8 cellular contexts compared by ENCODE assay signal in genomic region chr6:42783177-42783875, GRCh38. TPM values are rescaled to one million over a fixed set of nuclear protein-coding genes. Genes with fewer than 3 reads are reported as not detected.
DNase-seq lines count a peak whose midpoint lies in the region; ATAC-seq, FAIRE-seq and TF ChIP-seq lines count a peak whose summit lies in the region.

No MANE protein-coding gene starts in this region.

- H3K9me3 Mint-ChIP-seq in neural progenitor cell = no peaks in the 10 kb centered on the region

- H3K4me2 ChIP-seq in neural progenitor cell = peak overlapping the region; percentile 91

- no peaks in the 10 kb centered on the region for H3K9me3 ChIP-seq in neural progenitor cell (ENCODE audit: low read depth)
- H3K9me3 ChIP-seq in stomach smooth muscle (ENCODE audit: control insufficient read depth in 2 of 2, low read length in 2 of 2) = no peaks in the 10 kb centered on the region

- H3K9ac ChIP-seq in neural progenitor cell (peak overlapping the region; percentile 93), stomach smooth muscle (ENCODE audit: low read length in 2 of 2) (peak overlapping the region; percentile 92 to 100)

- DNase-seq in HTR-8/SVneo (ENCODE audit: insufficient read length, low spot score) = peak; percentile 65
- DNase-seq in RPMI8226 = peak; percentile 81
- DNase-seq in activated effector memory CD4-positive, alpha-beta T cell treated with Interleukin-2 at 50 U/mL for 16 hours = peak; percentile 70
- DNase-seq in foreskin keratinocyte = peak in 1 of 2 donors; percentile 40
- peak; percentile 75 for DNase-seq in neural progenitor cell (ENCODE audit: low spot score)

- peaks cover 35% of the 10 kb centered on the region for H4K20me1 ChIP-seq in neural progenitor cell (ENCODE audit: low read depth)

- H2AFZ ChIP-seq in neural progenitor cell (replicated peaks) = no peak overlapping the region

- H3K36me3 ChIP-seq in neural progenitor cell (no peaks in the 10 kb centered on the region), stomach smooth muscle (ENCODE audit: control insufficient read depth in 2 of 2, insufficient read depth in 2 of 2, low read length in 2 of 2) (no peaks in the 10 kb centered on the region)

- peak overlapping the region; percentile 98 for H3K4me3 Mint-ChIP-seq in neural progenitor cell

- peak overlapping the region; percentile 99 for H3K27ac ChIP-seq in 22Rv1
- H3K27ac ChIP-seq in foreskin keratinocyte = peak overlapping the region; percentile 98
- H3K27ac ChIP-seq in neural progenitor cell = peak overlapping the region; percentile 97
- H3K27ac ChIP-seq in stomach smooth muscle (ENCODE audit: low read length) = peak overlapping the region; percentile 100

- H3K4me1 Mint-ChIP-seq in neural progenitor cell = peaks cover 28% of the 10 kb centered on the region

- peak; percentile 45 for ATAC-seq in GM18498 (IDR thresholded peaks at IDR 0.05; ENCODE audit: unreplicated experiment)
- ATAC-seq in foreskin keratinocyte = peak; percentile 36

- peak overlapping the region; percentile 100 for H3K27ac Mint-ChIP-seq in neural progenitor cell

- no peaks in the 10 kb centered on the region for H3K27me3 ChIP-seq in foreskin keratinocyte
- H3K27me3 ChIP-seq in neural progenitor cell = no peaks in the 10 kb centered on the region
- no peaks in the 10 kb centered on the region for H3K27me3 ChIP-seq in stomach smooth muscle (ENCODE audit: control insufficient read depth in 1 of 2, insufficient read depth in 2 of 2, low read length in 2 of 2)

- peaks cover 51% of the 10 kb centered on the region for H3F3A ChIP-seq in neural progenitor cell (ENCODE audit: low read depth)

- H3K79me2 ChIP-seq in neural progenitor cell (ENCODE audit: low read depth) = peaks cover 70% of the 10 kb centered on the region

- no peak for FAIRE-seq in HTR-8/SVneo (lab: Jason Lieb, UNC)

- H3K4me3 ChIP-seq in neural progenitor cell = peak overlapping the region; percentile 90
- peak overlapping the region; percentile 83 to 94 for H3K4me3 ChIP-seq in stomach smooth muscle (ENCODE audit: low read length in 2 of 2)

- H3K36me3 Mint-ChIP-seq in neural progenitor cell = peaks cover 11% of the 10 kb centered on the region

- no peak for TF ChIP-seq CTCF in 22Rv1 (IDR thresholded peaks at IDR 0.05)
- no peak for TF ChIP-seq CTCF in foreskin keratinocyte (conservative IDR thresholded peaks at IDR 0.05)
- TF ChIP-seq CTCF in neural progenitor cell (IDR thresholded peaks at IDR 0.05) = no peak

- H3K4me1 ChIP-seq in foreskin keratinocyte (peaks cover 13% of the 10 kb centered on the region), neural progenitor cell (peaks cover 28% of the 10 kb centered on the region), stomach smooth muscle (ENCODE audit: control insufficient read depth, insufficient read depth, low read length) (peaks cover 18% of the 10 kb centered on the region)

- peaks cover 2% of the 10 kb centered on the region for H3K27me3 Mint-ChIP-seq in neural progenitor cell (ENCODE audit: insufficient read depth, low read depth)

RNA-seq across cellular contexts. Expression of gene BICRAL, which starts 1.5 kb away (rescaled TPM):
- 4.7 and 4.9 TPM in 2 replicates for total RNA-seq in foreskin keratinocyte
- polyA plus RNA-seq in foreskin keratinocyte = 0.84 and 0.95 TPM in 2 replicates
- 8.6 TPM in 2 replicates for total RNA-seq in neural progenitor cell (ENCODE audit: low replicate concordance)

RNA-seq across cellular contexts. Expression of gene TBCC, which starts 37.4 kb away (rescaled TPM):
- 22.5 and 24.6 TPM in 2 replicates for total RNA-seq in foreskin keratinocyte
- polyA plus RNA-seq in foreskin keratinocyte = 22.2 and 23.7 TPM in 2 replicates
- 40.1 and 40.4 TPM in 2 replicates for total RNA-seq in neural progenitor cell (ENCODE audit: low replicate concordance)
